In genomic region chr17:73729101-73729500, GRCh38 we compare ENCODE assay signal across 19 cellular contexts.
"Had no signal": no experiment of that assay in that cellular context is flagged by ENCODE, and none has a peak within 500 bp of the region (broad histone marks: within the 10 kb centered on the region; RNA-seq: fewer than 3 reads in every experiment).

No MANE protein-coding gene starts in this region.

- H3K4me1 Mint-ChIP-seq: memory B cell, nephron had no signal

- H3K27ac Mint-ChIP-seq: memory B cell, nephron, neural progenitor cell, progenitor cell of endocrine pancreas had no signal

- H3K36me3 Mint-ChIP-seq: neural progenitor cell had no signal

- DNase-seq: cortex of kidney; hypothalamus; right lobe of liver; small intestine; stimulated activated CD4-positive, alpha-beta T cell treated with anti-CD3 and anti-CD28 coated beads, Interleukin-15, amount 100 ng/mL, for 24 hours; stimulated activated CD4-positive, alpha-beta T cell treated with anti-CD3 and anti-CD28 coated beads, Interleukin-2, amount 100 ng/mL, for 48 hours; stimulated activated naive CD4-positive, alpha-beta T cell; substantia nigra; testis; tibial artery; upper lobe of left lung had no signal

- ATAC-seq: right lobe of liver had no signal

- FAIRE-seq: frontal cortex, keratinocyte, small intestine, urothelium cell line had no signal

- H3K36me3 ChIP-seq: neural progenitor cell, right lobe of liver, tibial artery, upper lobe of left lung had no signal

- H3K27me3 ChIP-seq: neural progenitor cell, right lobe of liver, testis, upper lobe of left lung had no signal

- H3K4me3 ChIP-seq: lung, neural progenitor cell, right lobe of liver, testis, tibial artery, upper lobe of left lung had no signal

- H3K4me3 Mint-ChIP-seq: memory B cell, nephron, neural progenitor cell had no signal
